In genomic region chr1:85330711-85331290, GRCh38 we compare ENCODE assay signal across 9 cellular contexts. TPM values are rescaled to one million over a fixed set of nuclear protein-coding genes. Genes with fewer than 3 reads are reported as not detected.
DNase-seq lines count a peak whose midpoint lies in the region; ATAC-seq, FAIRE-seq and TF ChIP-seq lines count a peak whose summit lies in the region.
"Had no signal": no experiment of that assay in that cellular context is flagged by ENCODE, and none has a peak within 500 bp of the region (broad histone marks: within the 10 kb centered on the region; RNA-seq: fewer than 3 reads in every experiment).

No MANE protein-coding gene starts in this region.

- H3K27me3 ChIP-seq in ACC112 (ENCODE audit: insufficient read depth, low read length) (no peaks in the 10 kb centered on the region), adrenal gland (no peaks in the 10 kb centered on the region), HepG2 (ENCODE audit: control insufficient read depth in 1 of 2, insufficient read depth in 2 of 2, low read length in 2 of 2) (no peaks in the 10 kb centered on the region)

- TF ChIP-seq CTCF in adrenal gland (IDR thresholded peaks at IDR 0.05) (no peak), HepG2 (CRISPR knock-in tag; IDR thresholded peaks at IDR 0.05) (no peak)

- no peak overlapping the region for H2AFZ ChIP-seq in ACC112 (ENCODE audit: low read length, unreplicated experiment)
- no peak overlapping the region for H2AFZ ChIP-seq in HepG2 (ENCODE audit: low read length)

- TF ChIP-seq POLR2A in adrenal gland (IDR thresholded peaks at IDR 0.05) (no peak), HepG2 (IDR thresholded peaks at IDR 0.05; ENCODE audit: insufficient read depth in 1 of 2, low read depth in 2 of 2, low read length in 2 of 2) (no peak)

- DNase-seq in adrenal gland (peak in 6 of 7 donors; percentile 25 to 75 (median 46)), HepG2 (ENCODE audit: low spot score) (no peak), NCI-H82 treated with DMSO at 0.1 percent for 48 hours (lab: John Stamatoyannopoulos, UW; ENCODE audit: unreplicated experiment) (no peak), SW480 (ENCODE audit: low spot score) (no peak)
- no peak for DNase-seq in stimulated activated CD4-positive, alpha-beta T cell treated with anti-CD3 and anti-CD28 coated beads, Interleukin-15, amount 100 ng/mL, for 24 hours
- DNase-seq: CD4-positive, CD25-positive, alpha-beta regulatory T cell had no signal

- WGBS in adrenal gland, 4 donors, result 69 to 77% (median 72%) methylated on average over 6 of the region's 6 CpGs
- WGBS in HepG2 (ENCODE audit: low lambda C conversion rate), result 95% methylated on average over 6 of the region's 6 CpGs

- H3K36me3 ChIP-seq in ACC112 (ENCODE audit: insufficient read depth, low read length) (peaks cover 11% of the 10 kb centered on the region), adrenal gland (replicated peaks in 1 of 2) (no peaks in the 10 kb centered on the region), HepG2 (replicated peaks in 1 of 2; ENCODE audit: control insufficient read depth in 1 of 2, insufficient read depth in 2 of 2, low read length in 2 of 2) (peaks cover 0 to 1% of the 10 kb centered on the region in 2 experiments; a peak in 2 of 5 replicates)

- TF ChIP-seq RAD21 in HepG2 (CRISPR knock-in tag; IDR thresholded peaks at IDR 0.05), result no peak

- no TSS peak for BruUV-seq in HepG2 (replicated peaks; lab: Mats Ljungman, UMichigan)

- H3K4me3 ChIP-seq in ACC112 (ENCODE audit: low read depth, low read length), result peak overlapping the region; percentile 17; the same call in 1 of the 2 replicates
- H3K4me3 ChIP-seq in adrenal gland, result no peak overlapping the region
- no peak overlapping the region for H3K4me3 ChIP-seq in HepG2 (replicated peaks in 1 of 3; ENCODE audit: insufficient read depth in 1 of 3, low read depth in 2 of 3, low read length in 3 of 3)

- POLR2A ChIA-PET in HepG2 (lab: Yijun Ruan, JAX), result interaction anchor here (1.9 to 2.0 kb wide), 2 partner anchors 8 to 250 kb away, joined by 6 to 7 read pairs; partner anchors contain the start of gene CCN1

- CTCF ChIA-PET in HepG2 (lab: Yijun Ruan, JAX; ENCODE audit: low intra/inter-chr PET ratio, low total read pairs), result no interaction called here

- no peak overlapping the region for H3K4me2 ChIP-seq in HepG2 (ENCODE audit: low read depth, low read length)

- intact Hi-C loops in adrenal gland (cut with DNase I), result no loop called here
- intact Hi-C loops in HepG2 (cut with micrococcal nuclease; ENCODE audit: unreplicated experiment), result no loop called here

- in situ Hi-C loops in HepG2 (cut with HindIII; ENCODE audit: extremely low pct_ligation_motif_present, low pct_unique_long_range_greater_than_20kb), result no loop called here

- H4K20me1 ChIP-seq in HepG2 (ENCODE audit: insufficient read depth, low read length), result no peaks in the 10 kb centered on the region

- H3K27ac ChIP-seq in ACC112 (ENCODE audit: low read depth, low read length) (peak overlapping the region; percentile 99), adrenal gland (peak overlapping the region in 2 of 5 donors; percentile 13 to 61), HepG2 (ENCODE audit: extremely low read length, insufficient read depth, low read length) (peak overlapping the region; percentile 83)

- FAIRE-seq in HepG2 (lab: Jason Lieb, UNC), result no peak

- peaks cover 40% of the 10 kb centered on the region for H3K79me2 ChIP-seq in ACC112 (ENCODE audit: control insufficient read depth, insufficient read depth, low read length, unreplicated experiment)
- H3K79me2 ChIP-seq in HepG2 (ENCODE audit: insufficient read depth, low read length), result peaks cover 5% of the 10 kb centered on the region

- H3K4me1 ChIP-seq in ACC112 (ENCODE audit: control insufficient read depth, insufficient read depth, low read length, unreplicated experiment), result peaks cover 71% of the 10 kb centered on the region
- peaks cover 7 to 11% of the 10 kb centered on the region in 2 donors for H3K4me1 ChIP-seq in adrenal gland (replicated peaks in 1 of 2)
- H3K4me1 ChIP-seq in HepG2 (ENCODE audit: insufficient read depth, low read length), result peaks cover 53% of the 10 kb centered on the region

- ATAC-seq in HG02610 (IDR thresholded peaks at IDR 0.05; ENCODE audit: unreplicated experiment) (peak; percentile 64), HepG2 (no peak), GM19324 (IDR thresholded peaks at IDR 0.05; ENCODE audit: low FRiP score, unreplicated experiment) (no peak)

- TF ChIP-seq EP300 in HepG2 (IDR thresholded peaks at IDR 0.05; ENCODE audit: low read depth in 2 of 2, low read length in 2 of 2) (no peak), HepG2 (CRISPR knock-in tag; IDR thresholded peaks at IDR 0.05; ENCODE audit: borderline replicate concordance) (no peak)

- H3K9me3 ChIP-seq in adrenal gland (replicated peaks in 1 of 3) (no peaks in the 10 kb centered on the region), HepG2 (ENCODE audit: low read length) (no peaks in the 10 kb centered on the region)

- no peak overlapping the region for H3K9ac ChIP-seq in HepG2 (ENCODE audit: insufficient read depth, low read depth, low read length)

TF ChIP-seq in HepG2, 621 proteins besides CTCF, POLR2A, EP300 and RAD21 (continues in another document):
- TF ChIP-seq HMG20B (CRISPR knock-in tag; conservative IDR thresholded peaks at IDR 0.05) (no peak), ASH2L (IDR thresholded peaks at IDR 0.05; ENCODE audit: insufficient read length, low read depth, low read length) (no peak), MLX (CRISPR knock-in tag; IDR thresholded peaks at IDR 0.05) (no peak), ZNF784 (CRISPR knock-in tag; IDR thresholded peaks at IDR 0.05; ENCODE audit: borderline replicate concordance) (no peak), CREBL2 (CRISPR knock-in tag; IDR thresholded peaks at IDR 0.05; ENCODE audit: borderline replicate concordance) (no peak), SYNCRIP (IDR thresholded peaks at IDR 0.05; ENCODE audit: insufficient read depth, low read depth, low read length) (no peak), JDP2 (CRISPR knock-in tag; IDR thresholded peaks at IDR 0.05; ENCODE audit: borderline replicate concordance) (no peak), ZNF879 (CRISPR knock-in tag; IDR thresholded peaks at IDR 0.05) (no peak), HMG20A (CRISPR knock-in tag; IDR thresholded peaks at IDR 0.05; ENCODE audit: borderline replicate concordance) (no peak), ZNF280B (CRISPR knock-in tag; IDR thresholded peaks at IDR 0.05; ENCODE audit: borderline replicate concordance) (no peak)

RNA-seq across cellular contexts. Expression of gene BCL10, which starts 54.4 kb away (rescaled TPM):
- 10 to 100 TPM; 12.3 to 29.8 (median 21.9) TPM for total RNA-seq in adrenal gland
- 10 to 100 TPM in 1 of 3 donors, 1 to 10 TPM in 2; 5.5 to 17.8 (median 5.6) TPM for polyA plus RNA-seq in adrenal gland
- 14.1 and 20.0 TPM in 2 replicates for total RNA-seq in HepG2 (2016; rRNA removed; fragmentation: Illumina TruSeq; extraction: Trizol)
- total RNA-seq in HepG2 (2016; cell fraction: cytosol; rRNA removed; fragmentation: Illumina TruSeq; extraction: Trizol; ENCODE audit: low read depth), result 4.5 and 4.9 TPM in 2 replicates
- 13.6 and 16.8 TPM in 2 replicates for total RNA-seq in HepG2 (2016; cell fraction: insoluble cytoplasmic fraction; rRNA removed; fragmentation: Illumina TruSeq; extraction: Trizol)
- total RNA-seq in HepG2 (2016; cell fraction: membrane; rRNA removed; fragmentation: Illumina TruSeq; extraction: Trizol), result 11.2 and 12.0 TPM in 2 replicates
- 10.9 and 11.5 TPM in 2 replicates for total RNA-seq in HepG2 (2016; cell fraction: nucleus; rRNA removed; fragmentation: Illumina TruSeq; extraction: Trizol)
- polyA plus RNA-seq in HepG2 (2011; rRNA removed), result 3.7 and 3.8 TPM in 2 replicates
- 2.7 TPM in 2 replicates for polyA plus RNA-seq in HepG2 (2011; cell fraction: cytosol; rRNA removed)
- 2.7 and 3.0 TPM in 2 replicates for polyA plus RNA-seq in HepG2 (2011; cell fraction: nucleus; rRNA removed)
- 5.5 and 6.6 TPM in 2 replicates for polyA plus RNA-seq in HepG2 (2012)
- polyA plus RNA-seq in HepG2 (2016; cell fraction: cytosol; fragmentation: Illumina TruSeq; extraction: Trizol; ENCODE audit: low read depth), result 0.95 and 1.2 TPM in 2 replicates
- polyA plus RNA-seq in HepG2 (2016; cell fraction: insoluble cytoplasmic fraction; fragmentation: Illumina TruSeq; extraction: Trizol; ENCODE audit: low read depth), result 14.1 and 14.9 TPM in 2 replicates
- 3.2 and 3.8 TPM in 2 replicates for polyA plus RNA-seq in HepG2 (2016; cell fraction: membrane; fragmentation: Illumina TruSeq; extraction: Trizol; ENCODE audit: low read depth)
- polyA plus RNA-seq in HepG2 (2016; cell fraction: nucleus; fragmentation: Illumina TruSeq; extraction: Trizol; ENCODE audit: insufficient read depth, low read depth), result 9.1 and 9.7 TPM in 2 replicates
- 6.7 and 7.6 TPM in 2 replicates for polyA minus RNA-seq in HepG2 (2011; rRNA and poly(A)+ RNA removed; ENCODE audit: low replicate concordance)
- polyA minus RNA-seq in HepG2 (2011; cell fraction: cytosol; rRNA and poly(A)+ RNA removed), result 6.9 and 7.7 TPM in 2 replicates
- polyA minus RNA-seq in HepG2 (2011; cell fraction: nucleus; rRNA and poly(A)+ RNA removed), result 18.7 and 23.1 TPM in 2 replicates

Comparison
In these comparisons a context has a peak if more than half of its experiments do, and no peak if none do; other contexts are left out.
1. DNase-seq: peak in adrenal gland (6 of 7); none in HepG2 (single experiment), stimulated activated CD4-positive, alpha-beta T cell treated with anti-CD3 and anti-CD28 coated beads, Interleukin-15, amount 100 ng/mL, for 24 hours (single experiment), NCI-H82 treated with DMSO at 0.1 percent for 48 hours (single experiment) and SW480 (single experiment).